In the genomic region with DNA sequence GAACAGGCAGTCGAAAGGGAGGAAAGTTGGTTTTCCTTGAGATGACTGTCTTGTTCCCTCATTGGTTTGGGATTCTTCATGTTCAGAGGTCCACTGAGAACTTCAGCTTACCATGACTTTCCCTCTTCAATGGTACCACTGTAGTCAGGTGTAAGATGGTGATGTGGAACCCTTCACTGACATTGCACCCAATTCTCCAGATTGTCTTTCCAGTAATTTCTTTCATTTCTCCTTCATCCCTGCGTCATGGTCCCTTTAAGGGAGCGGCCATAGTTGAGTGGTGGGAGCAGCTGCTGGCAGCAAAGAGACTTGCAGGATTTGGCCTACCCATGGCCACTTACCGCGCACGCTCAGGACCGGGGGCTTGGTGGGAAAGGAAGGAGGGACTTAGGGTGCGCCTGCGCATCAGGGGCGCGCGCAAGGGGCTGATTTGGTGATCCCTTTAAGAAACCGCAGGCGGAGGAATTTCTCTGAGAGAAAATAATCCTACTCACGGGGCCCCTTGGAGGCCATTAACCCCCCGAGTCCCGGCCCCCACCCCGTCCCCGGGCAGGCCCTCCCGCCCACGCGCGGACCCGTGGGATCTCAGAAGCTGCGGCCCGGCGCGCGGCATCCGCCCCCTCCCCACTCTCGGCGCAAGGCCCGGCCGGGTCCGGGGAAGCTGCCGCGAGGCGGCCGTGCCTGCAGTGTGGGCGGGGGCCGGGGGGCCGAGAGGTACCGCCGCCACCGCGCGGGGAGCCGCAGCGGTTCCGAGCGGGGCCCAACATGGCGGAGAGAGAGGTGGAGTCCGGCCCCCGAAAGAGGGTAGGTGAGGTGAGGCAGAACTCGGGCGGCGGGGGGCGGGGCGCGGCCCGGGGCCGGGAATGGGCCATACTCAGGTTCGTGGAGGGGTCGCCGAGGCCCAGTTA, we compare ENCODE assay signal across 8 cellular contexts. TPM values are rescaled to one million over a fixed set of nuclear protein-coding genes. Genes with fewer than 3 reads are reported as not detected.
DNase-seq lines count a peak whose midpoint lies in the region; ATAC-seq and TF ChIP-seq lines count a peak whose summit lies in the region.

Gene ZMYM4, plus strand, starts transcription at position 428 of the 908 bp plus-strand sequence. Its CDS starts 338 bp downstream, at position 766.

- H3K56ac ChIP-seq in mesendoderm (ENCODE audit: low read length) = peak within 1 kb of the TSS; percentile 80

- WGBS in endodermal cell (ENCODE audit: insufficient coverage in 1 of 2, insufficient read length in 1 of 2), 2 experiments = 2% methylated on average over 65 of the region's 65 CpGs; no CpG with 5 or more reads in 1 of the 2 experiments
- no CpG with 5 or more reads among the region's 65 CpGs for WGBS in mesendoderm (ENCODE audit: extremely low coverage, insufficient coverage, low lambda C conversion rate)

- H3K4me3 Mint-ChIP-seq in CD8-positive, alpha-beta memory T cell = peak within 1 kb of the TSS; percentile 89 to 99 (median 93)
- peak within 1 kb of the TSS; percentile 74 for H3K4me3 Mint-ChIP-seq in activated CD8-positive, alpha-beta memory T cell treated with anti-CD3 and anti-CD28 coated beads, Interleukin-2, amount 10 ng/mL, durations not matched to agents 7 days and 5 days
- peak within 1 kb of the TSS; percentile 88 for H3K4me3 Mint-ChIP-seq in endodermal cell

- peak within 1 kb of the TSS; percentile 55 for H3K4me2 ChIP-seq in mesendoderm (ENCODE audit: low read length)

- H3K9ac ChIP-seq in endodermal cell (ENCODE audit: extremely low read depth, low read length, poor library complexity, severe bottlenecking) = peak within 1 kb of the TSS; percentile 94
- H3K9ac ChIP-seq in mesendoderm (ENCODE audit: low read length) = peak within 1 kb of the TSS; percentile 60

- H3K4ac ChIP-seq in mesendoderm (ENCODE audit: low read depth, low read length) = peak within 1 kb of the TSS; percentile 99

- H3K4me1 ChIP-seq in CD8-positive, alpha-beta memory T cell (ENCODE audit: insufficient read depth, low read length) = peaks cover 15% of the 10 kb centered on the region
- H3K4me1 ChIP-seq in endodermal cell (ENCODE audit: control insufficient read depth, insufficient read depth, low read length) (no peaks in the 10 kb centered on the region), mesendoderm (ENCODE audit: control insufficient read depth, low read depth, low read length) (peaks cover 3% of the 10 kb centered on the region)

- H2AK5ac ChIP-seq in mesendoderm (ENCODE audit: low read length) = no peak within 1 kb of the TSS

- H3K4me3 ChIP-seq in CD8-positive, alpha-beta memory T cell (ENCODE audit: low read length) = peak within 1 kb of the TSS; percentile 52
- H3K4me3 ChIP-seq in endodermal cell (ENCODE audit: low read length) (peak within 1 kb of the TSS; percentile 89), mesendoderm (ENCODE audit: low read length) (peak within 1 kb of the TSS; percentile 15)

- peak; percentile 80 for ATAC-seq in GM19467 (IDR thresholded peaks at IDR 0.05; ENCODE audit: unreplicated experiment)
- ATAC-seq in activated CD8-positive, alpha-beta memory T cell treated with anti-CD3 and anti-CD28 coated beads, Interleukin-2, amount 10 ng/mL, durations not matched to agents 7 days and 5 days = peak; percentile 94

- H3K79me2 ChIP-seq in mesendoderm (ENCODE audit: control insufficient read depth, insufficient read depth, low read length) = peaks cover 39% of the 10 kb centered on the region

- CTCF ChIA-PET in CD8-positive, alpha-beta memory T cell (lab: Charles Lee) = interaction anchor here (0.9 kb wide), 1 partner anchor 10 kb away, joined by 3 read pairs; no protein-coding TSS in a partner anchor
- CTCF ChIA-PET in activated CD8-positive, alpha-beta memory T cell treated with anti-CD3 and anti-CD28 coated beads, Interleukin-2, amount 10 ng/mL, durations not matched to agents 7 days and 5 days (lab: Charles Lee) = interaction anchor here (0.8 to 1.8 kb wide), 3 partner anchors 36 to 70 kb away, joined by 3 to 4 read pairs (median 3); no protein-coding TSS in a partner anchor

- H3K27ac ChIP-seq in CD8-positive, alpha-beta memory T cell (ENCODE audit: low read depth, low read length) = peak within 1 kb of the TSS; percentile 76
- H3K27ac ChIP-seq in endodermal cell (ENCODE audit: low read depth, low read length) = peak within 1 kb of the TSS; percentile 93
- H3K27ac ChIP-seq in mesendoderm (ENCODE audit: low read depth, low read length) = peak within 1 kb of the TSS; percentile 69

- H3K79me1 ChIP-seq in mesendoderm (ENCODE audit: low read length) = peaks cover 2% of the 10 kb centered on the region

- peaks cover 0 to 9% (median 2%) of the 10 kb centered on the region in 3 donors for H3K36me3 Mint-ChIP-seq in CD8-positive, alpha-beta memory T cell
- peaks cover 11% of the 10 kb centered on the region for H3K36me3 Mint-ChIP-seq in activated CD8-positive, alpha-beta memory T cell treated with anti-CD3 and anti-CD28 coated beads, Interleukin-2, amount 10 ng/mL, durations not matched to agents 7 days and 5 days
- H3K36me3 Mint-ChIP-seq in endodermal cell (ENCODE audit: low read depth) = peaks cover 28% of the 10 kb centered on the region

- H3K18ac ChIP-seq in mesendoderm (ENCODE audit: low read length) = peak within 1 kb of the TSS; percentile 99

- no peak within 1 kb of the TSS for H2BK15ac ChIP-seq in mesendoderm (replicated peaks; ENCODE audit: low read depth)

- DNase-seq in CD8-positive, alpha-beta memory T cell = peak; percentile 72 to 94 (median 87)
- DNase-seq in HT-29 (ENCODE audit: low spot score) (peak; percentile 91), NOMO-1 treated with dmso at 0.1 percent for 144 hours (lab: John Stamatoyannopoulos, UW; ENCODE audit: unreplicated experiment) (peak; percentile 92), endodermal cell (peak; percentile 97), mesendoderm (peak; percentile 99)
- peak; percentile 94 for DNase-seq in activated CD8-positive, alpha-beta memory T cell treated with anti-CD3 and anti-CD28 coated beads, Interleukin-2, amount 10 ng/mL, durations not matched to agents 7 days and 5 days
- peak; percentile 75 for DNase-seq in stimulated activated CD8-positive, alpha-beta memory T cell treated with anti-CD3 and anti-CD28 coated beads, Interleukin-15, amount 100 ng/mL, for 1 hour (ENCODE audit: low read depth)

- H3K9me3 ChIP-seq in CD8-positive, alpha-beta memory T cell (ENCODE audit: low read length) = no peaks in the 10 kb centered on the region
- H3K9me3 ChIP-seq in endodermal cell (ENCODE audit: control insufficient read depth, low read length) = no peaks in the 10 kb centered on the region

- H3K27me3 ChIP-seq in CD8-positive, alpha-beta memory T cell (ENCODE audit: insufficient read depth, low read length, poor library complexity, severe bottlenecking) = no peaks in the 10 kb centered on the region
- H3K27me3 ChIP-seq in endodermal cell (ENCODE audit: control insufficient read depth, insufficient read depth, low read length, poor library complexity, severe bottlenecking) (no peaks in the 10 kb centered on the region), mesendoderm (ENCODE audit: insufficient read depth, low read length, poor library complexity) (no peaks in the 10 kb centered on the region)

- H3K36me3 ChIP-seq in CD8-positive, alpha-beta memory T cell (ENCODE audit: insufficient read depth, low read length) = no peaks in the 10 kb centered on the region
- H3K36me3 ChIP-seq in endodermal cell (ENCODE audit: control insufficient read depth, insufficient read depth, low read length) (peaks cover 23% of the 10 kb centered on the region), mesendoderm (ENCODE audit: control insufficient read depth, insufficient read depth, low read length) (no peaks in the 10 kb centered on the region)

- H3K9me3 Mint-ChIP-seq in CD8-positive, alpha-beta memory T cell = peaks cover 0 to 2% (median 0%) of the 10 kb centered on the region in 5 donors
- H3K9me3 Mint-ChIP-seq in activated CD8-positive, alpha-beta memory T cell treated with anti-CD3 and anti-CD28 coated beads, Interleukin-2, amount 10 ng/mL, durations not matched to agents 7 days and 5 days (ENCODE audit: low read depth) = no peaks in the 10 kb centered on the region
- H3K9me3 Mint-ChIP-seq in endodermal cell = peaks cover 3% of the 10 kb centered on the region

- peaks cover 25 to 40% (median 38%) of the 10 kb centered on the region in 3 donors for H3K4me1 Mint-ChIP-seq in CD8-positive, alpha-beta memory T cell
- H3K4me1 Mint-ChIP-seq in activated CD8-positive, alpha-beta memory T cell treated with anti-CD3 and anti-CD28 coated beads, Interleukin-2, amount 10 ng/mL, durations not matched to agents 7 days and 5 days = peaks cover 31% of the 10 kb centered on the region
- peaks cover 16% of the 10 kb centered on the region for H3K4me1 Mint-ChIP-seq in endodermal cell

- no peak within 1 kb of the TSS for H3K23ac ChIP-seq in mesendoderm (ENCODE audit: low read length)

- H2BK5ac ChIP-seq in mesendoderm (ENCODE audit: low read length) = peak within 1 kb of the TSS; percentile 19

- peak within 1 kb of the TSS; percentile 96 for H2BK120ac ChIP-seq in mesendoderm (ENCODE audit: low read depth, low read length)

- POLR2A ChIA-PET in CD8-positive, alpha-beta memory T cell (lab: Charles Lee) = interaction anchor here (0.9 kb wide), 1 partner anchor 260 kb away, joined by 3 read pairs; no protein-coding TSS in a partner anchor

- TF ChIP-seq CTCF in endodermal cell (conservative IDR thresholded peaks at IDR 0.05) = peak; percentile 26

- H4K5ac ChIP-seq in mesendoderm (ENCODE audit: low read length) = peak within 1 kb of the TSS; percentile 96

- H3K27me3 Mint-ChIP-seq in CD8-positive, alpha-beta memory T cell = peaks cover 10 to 19% of the 10 kb centered on the region in 2 donors
- H3K27me3 Mint-ChIP-seq in activated CD8-positive, alpha-beta memory T cell treated with anti-CD3 and anti-CD28 coated beads, Interleukin-2, amount 10 ng/mL, durations not matched to agents 7 days and 5 days = peaks cover 12% of the 10 kb centered on the region
- no peaks in the 10 kb centered on the region for H3K27me3 Mint-ChIP-seq in endodermal cell (ENCODE audit: insufficient read depth)

- H3K27ac Mint-ChIP-seq in CD8-positive, alpha-beta memory T cell = peak within 1 kb of the TSS; percentile 83 to 95 (median 90)
- peak within 1 kb of the TSS; percentile 85 for H3K27ac Mint-ChIP-seq in activated CD8-positive, alpha-beta memory T cell treated with anti-CD3 and anti-CD28 coated beads, Interleukin-2, amount 10 ng/mL, durations not matched to agents 7 days and 5 days
- peak within 1 kb of the TSS; percentile 89 for H3K27ac Mint-ChIP-seq in endodermal cell

- H4K8ac ChIP-seq in mesendoderm (ENCODE audit: low read depth, low read length) = peak within 1 kb of the TSS; percentile 96

RNA-seq across cellular contexts. Expression of gene ZMYM4, which starts in this region (rescaled TPM):
- total RNA-seq in CD8-positive, alpha-beta memory T cell = 10 to 100 TPM; 25.5 to 30.9 TPM
- 26.2 TPM for polyA plus RNA-seq in CD8-positive, alpha-beta memory T cell
- 9.7 and 16.5 TPM in 2 replicates for total RNA-seq in HT-29 (2014; rRNA removed; shearing (Covaris generic))
- 10 to 100 TPM; 21.8 to 29.0 TPM for total RNA-seq in activated CD8-positive, alpha-beta memory T cell treated with anti-CD3 and anti-CD28 coated beads, Interleukin-2, amount 10 ng/mL, durations not matched to agents 7 days and 5 days
- total RNA-seq in endodermal cell = 100 to 1,000 TPM; 131 to 153 TPM
- 53.0 TPM for polyA plus RNA-seq in endodermal cell (2013, experiment 1 of 2)
- polyA plus RNA-seq in endodermal cell (2013, experiment 2 of 2) = 52.2 TPM
- 37.2 TPM for polyA plus RNA-seq in mesendoderm (2013, experiment 1 of 2)
- 38.8 TPM for polyA plus RNA-seq in mesendoderm (2013, experiment 2 of 2)

Comparison
In these comparisons a context has a peak if more than half of its experiments do, and no peak if none do; other contexts are left out.
1. Peak in every context shown above with its lines: DNase-seq, ATAC-seq, H3K4me3 ChIP-seq and H3K27ac ChIP-seq.
2. H3K4me3 ChIP-seq: peak in every context shown above with its lines; median percentile 89 in endodermal cell; 52 in CD8-positive, alpha-beta memory T cell; 15 in mesendoderm.